In genomic region chr2:229921892-229922448, GRCh38 we compare ENCODE assay signal across 1 cellular context.
TF ChIP-seq lines count a peak whose summit lies in the region.

TSS of gene TRIP12 (minus strand) at chr2:229922009. CDS start at chr2:229880079, 41,930 bp downstream.

TF ChIP-seq in H1, 55 proteins besides CTCF, POLR2A, EP300 and RAD21:
- TF ChIP-seq NRF1 (IDR thresholded peaks at IDR 0.05; ENCODE audit: low read depth, low read length) (no peak), JUN (IDR thresholded peaks at IDR 0.05; ENCODE audit: low read depth, low read length) (no peak), SIN3A (conservative IDR thresholded peaks at IDR 0.05 in 1 of 2, IDR thresholded peaks at IDR 0.05 in 1 of 2; ENCODE audit: low read depth in 1 of 2, low read length in 2 of 2) (peak; percentile 71 to 95; a peak in 3 of 4 replicates), RBBP5 (IDR thresholded peaks at IDR 0.05; ENCODE audit: borderline replicate concordance, low read depth, low read length) (0 out of 2 replicates have a peak, but pooled peaks have one; percentile 42), ASH2L (IDR thresholded peaks at IDR 0.05; ENCODE audit: low read length) (peak; percentile 85), CBX8 (IDR thresholded peaks at IDR 0.05; ENCODE audit: borderline replicate concordance, low read depth, low read length) (no peak), MAFK (IDR thresholded peaks at IDR 0.05; ENCODE audit: low read depth, low read length) (no peak), TCF12 (IDR thresholded peaks at IDR 0.05; ENCODE audit: low read depth, low read length) (no peak), SUZ12 (IDR thresholded peaks at IDR 0.05; ENCODE audit: low read length) (no peak), EGR1 (IDR thresholded peaks at IDR 0.05; ENCODE audit: borderline replicate concordance, low read depth, low read length) (peak; percentile 41; the same call in 1 of the 2 replicates), CHD1 (IDR thresholded peaks at IDR 0.05; ENCODE audit: low read depth, low read length) (no peak), NANOG (IDR thresholded peaks at IDR 0.05; ENCODE audit: insufficient read depth, low read depth, low read length, poor library complexity, severe bottlenecking) (peak; percentile 18), CEBPB (IDR thresholded peaks at IDR 0.05; ENCODE audit: low read depth, low read length) (no peak), EZH2 (IDR thresholded peaks at IDR 0.05; ENCODE audit: low read depth, low read length, severe bottlenecking) (no peak), SRF (IDR thresholded peaks at IDR 0.05; ENCODE audit: low read depth, low read length) (no peak), SIRT6 (IDR thresholded peaks at IDR 0.05; ENCODE audit: low read length) (no peak), CHD7 (IDR thresholded peaks at IDR 0.05; ENCODE audit: insufficient replicate concordance, low read length) (no peak), ATF3 (IDR thresholded peaks at IDR 0.05; ENCODE audit: insufficient read depth, low read depth, low read length) (no peak), KDM5A (IDR thresholded peaks at IDR 0.05; ENCODE audit: low read length) (no peak), BCL11A (IDR thresholded peaks at IDR 0.05; ENCODE audit: low read depth in 2 of 2, low read length in 2 of 2) (no peak), E2F6 (IDR thresholded peaks at IDR 0.05) (no peak; the same call in 1 of the 2 replicates), MAX (IDR thresholded peaks at IDR 0.05) (peak; percentile 61), CHD2 (IDR thresholded peaks at IDR 0.05; ENCODE audit: low read length) (peak; percentile 87), SIX5 (IDR thresholded peaks at IDR 0.05; ENCODE audit: low read depth, low read length) (no peak), CREB1 (IDR thresholded peaks at IDR 0.05) (no peak), RFX5 (IDR thresholded peaks at IDR 0.05; ENCODE audit: borderline replicate concordance, low read depth, low read length) (no peak), SP4 (IDR thresholded peaks at IDR 0.05; ENCODE audit: low read length) (peak; percentile 77), BACH1 (IDR thresholded peaks at IDR 0.05; ENCODE audit: low read length) (peak; percentile 35; the same call in 1 of the 2 replicates), TAF7 (optimal IDR thresholded peaks at IDR 0.05; ENCODE audit: borderline replicate concordance, low read depth, low read length) (peak; percentile 24), KDM4A (IDR thresholded peaks at IDR 0.05; ENCODE audit: low read depth, low read length, severe bottlenecking) (no peak), USF2 (IDR thresholded peaks at IDR 0.05; ENCODE audit: low read length) (no peak), POLR2AphosphoS5 (IDR thresholded peaks at IDR 0.05; ENCODE audit: low read depth, low read length) (no peak), BRCA1 (IDR thresholded peaks at IDR 0.05; ENCODE audit: low read depth, low read length) (no peak), ZNF274 (IDR thresholded peaks at IDR 0.05; ENCODE audit: borderline replicate concordance, extremely low read depth, low read length) (no peak), HDAC2 (IDR thresholded peaks at IDR 0.05; ENCODE audit: borderline replicate concordance in 1 of 2, low read depth in 2 of 2, low read length in 2 of 2) (0 out of 4 replicates have a peak, but pooled peaks of 1 of the 2 experiments have one; percentile 25), PHF8 (conservative IDR thresholded peaks at IDR 0.05; ENCODE audit: low read depth, low read length) (peak; percentile 37; the same call in 1 of the 2 replicates), JUND (IDR thresholded peaks at IDR 0.05; ENCODE audit: low read length) (no peak), TBP (IDR thresholded peaks at IDR 0.05; ENCODE audit: low read depth, low read length) (peak; percentile 65; the same call in 1 of the 2 replicates), ATF2 (IDR thresholded peaks at IDR 0.05; ENCODE audit: low read length) (peak; percentile 60; the same call in 1 of the 2 replicates), TEAD4 (IDR thresholded peaks at IDR 0.05; ENCODE audit: low read depth, low read length) (no peak; the same call in 1 of the 2 replicates), RXRA (IDR thresholded peaks at IDR 0.05; ENCODE audit: insufficient read depth, low read depth, low read length) (no peak), HDAC6 (IDR thresholded peaks at IDR 0.05; ENCODE audit: low read depth, low read length) (no peak), TAF1 (IDR thresholded peaks at IDR 0.05; ENCODE audit: low read depth, low read length) (peak; percentile 58), SP1 (IDR thresholded peaks at IDR 0.05; ENCODE audit: low read depth, low read length) (no peak), FOSL1 (IDR thresholded peaks at IDR 0.05; ENCODE audit: insufficient read depth, low read depth, low read length) (0 out of 2 replicates have a peak, but pooled peaks have one; percentile 30), GABPA (IDR thresholded peaks at IDR 0.05; ENCODE audit: borderline replicate concordance, insufficient read depth, low read length) (no peak), SP2 (IDR thresholded peaks at IDR 0.05; ENCODE audit: low read length) (no peak), POU5F1 (IDR thresholded peaks at IDR 0.05; ENCODE audit: low read depth, low read length) (no peak), KDM1A (IDR thresholded peaks at IDR 0.05; ENCODE audit: borderline replicate concordance, low read length) (0 out of 2 replicates have a peak, but pooled peaks have one; percentile 18), CTBP2 (IDR thresholded peaks at IDR 0.05; ENCODE audit: borderline replicate concordance, insufficient read depth, insufficient read length, low read length) (peak; percentile 53), CBX5 (IDR thresholded peaks at IDR 0.05; ENCODE audit: low read depth, low read length) (no peak), YY1 (IDR thresholded peaks at IDR 0.05; ENCODE audit: low read depth, low read length) (peak; percentile 58; the same call in 1 of the 2 replicates), GTF2F1 (IDR thresholded peaks at IDR 0.05; ENCODE audit: borderline replicate concordance, low read depth, low read length) (no peak), RNF2 (IDR thresholded peaks at IDR 0.05; ENCODE audit: borderline replicate concordance, low read depth, low read length, missing control alignments, poor library complexity, severe bottlenecking) (no peak), SAP30 (IDR thresholded peaks at IDR 0.05; ENCODE audit: insufficient read depth, insufficient replicate concordance, low read length) (no peak)
